1 cellular context compared by ENCODE assay signal in genomic region chr11:1091332-1092083, GRCh38.
TF ChIP-seq lines count a peak whose summit lies in the region.

No MANE protein-coding gene starts in this region.

TF ChIP-seq in K562, 482 proteins besides CTCF, POLR2A, EP300 and RAD21 (continued from another document):
- TF ChIP-seq TFE3 (CRISPR knock-in tag; IDR thresholded peaks at IDR 0.05): 0 out of 2 replicates have a peak, but pooled peaks have one; percentile 9
- no peak for TF ChIP-seq MNT (conservative IDR thresholded peaks at IDR 0.05)
TF ChIP-seq in K562: peak in this region for 2.
